34 cellular contexts compared by ENCODE assay signal in genomic region chr17:47170710-47171109, GRCh38. TPM values are rescaled to one million over a fixed set of nuclear protein-coding genes. Genes with fewer than 3 reads are reported as not detected.
"Had no signal": no experiment of that assay in that cellular context is flagged by ENCODE, and none has a peak within 500 bp of the region (broad histone marks: within the 10 kb centered on the region; RNA-seq: fewer than 3 reads in every experiment).

No MANE protein-coding gene starts in this region.

- H3K27ac Mint-ChIP-seq: activated CD8-positive, alpha-beta T cell treated with anti-CD3 and anti-CD28 coated beads for 36 hours; activated naive CD4-positive, alpha-beta T cell treated with anti-CD3 and anti-CD28 coated beads, Interleukin-2, amount 50 U/mL, for 24 hours; activated T-helper 17 cell treated with anti-CD3 and anti-CD28 coated beads, Interleukin-2, amount 50 U/mL, for 72 hours; T-cell had no signal

- H3K27me3 Mint-ChIP-seq: activated CD4-positive, alpha-beta T cell treated with anti-CD3 and anti-CD28 coated beads, Interleukin-2, amount 10 ng/mL, durations not matched to agents 24 days and 14 days; activated CD8-positive, alpha-beta T cell treated with anti-CD3 and anti-CD28 coated beads for 36 hours; activated naive CD4-positive, alpha-beta T cell treated with anti-CD3 and anti-CD28 coated beads, Interleukin-2, amount 50 U/mL, for 24 hours; activated naive CD8-positive, alpha-beta T cell treated with anti-CD3 and anti-CD28 coated beads, Interleukin-2, amount 10 ng/mL, durations not matched to agents 7 days and 5 days; activated T-helper 17 cell treated with anti-CD3 and anti-CD28 coated beads, Interleukin-2, amount 50 U/mL, for 72 hours; T-cell had no signal

- ATAC-seq: activated CD8-positive, alpha-beta T cell treated with anti-CD3 and anti-CD28 coated beads for 36 hours; activated T-cell treated with anti-CD3 and anti-CD28 coated beads, Interleukin-2, amount 50 U/mL, for 72 hours; activated T-helper 17 cell treated with anti-CD3 and anti-CD28 coated beads, Interleukin-2, amount 50 U/mL, for 72 hours; SK-N-SH treated with all-trans-retinoic acid at 6 μM for 48 hours; T-cell had no signal

- H3K27ac ChIP-seq: ascending aorta, Peyer's patch, SJSA1, WERI-Rb-1 had no signal

- H3K9me3 Mint-ChIP-seq: activated CD4-positive, alpha-beta T cell treated with anti-CD3 and anti-CD28 coated beads, Interleukin-2, amount 10 ng/mL, durations not matched to agents 24 days and 14 days; activated CD8-positive, alpha-beta T cell treated with anti-CD3 and anti-CD28 coated beads for 36 hours; activated naive CD4-positive, alpha-beta T cell treated with anti-CD3 and anti-CD28 coated beads, Interleukin-2, amount 50 U/mL, for 24 hours; activated naive CD8-positive, alpha-beta T cell treated with anti-CD3 and anti-CD28 coated beads, Interleukin-2, amount 10 ng/mL, durations not matched to agents 7 days and 5 days; activated T-cell treated with anti-CD3 and anti-CD28 coated beads, Interleukin-2, amount 50 U/mL, for 72 hours; activated T-helper 17 cell treated with anti-CD3 and anti-CD28 coated beads, Interleukin-2, amount 50 U/mL, for 72 hours; T-cell had no signal

- H3K4me3 ChIP-seq: ascending aorta, MG63, Peyer's patch, SJSA1 had no signal

- DNase-seq: activated CD4-positive, alpha-beta T cell treated with anti-CD3 and anti-CD28 coated beads, Interleukin-2, amount 10 ng/mL, durations not matched to agents 24 days and 14 days; activated CD4-positive, alpha-beta T cell treated with anti-CD3 and anti-CD28 coated beads, Interleukin-2, amount 50 U/mL, for 4 hours; activated CD8-positive, alpha-beta T cell treated with anti-CD3 and anti-CD28 coated beads for 36 hours; activated effector memory CD4-positive, alpha-beta T cell treated with anti-CD3 and anti-CD28 coated beads, Interleukin-2, amount 50 U/mL, for 16 hours; activated naive CD4-positive, alpha-beta T cell; activated naive CD8-positive, alpha-beta T cell treated with anti-CD3 and anti-CD28 coated beads, Interleukin-2, amount 10 ng/mL, durations not matched to agents 7 days and 5 days; activated T-cell treated with anti-CD3 and anti-CD28 coated beads, Interleukin-2, amount 50 U/mL, for 1 hour; activated T-cell treated with anti-CD3 and anti-CD28 coated beads, Interleukin-2, amount 50 U/mL, for 72 hours; amygdala; Kasumi-1; KBM-7; MG63; NCI-H1048; NCI-H1105 treated with DMSO at 0.1 percent for 48 hours; NCI-H1436; NCI-H1694; NCI-H1930; NCI-H2081 treated with DMSO at 0.1 percent for 48 hours; NCI-H226; NCI-H446 treated with DMSO at 0.1 percent for 48 hours; NCI-H524; Peyer's patch; RPMI8226; SHP77 treated with DMSO at 0.1 percent for 48 hours; T-cell; T-helper 2 cell; T-helper 9 cell; WERI-Rb-1 had no signal

- H3K9me3 ChIP-seq: ascending aorta, MG63, Peyer's patch, SJSA1 had no signal

- H3K27me3 ChIP-seq: ascending aorta, MG63, Peyer's patch, SJSA1 had no signal

- H3K4me1 ChIP-seq: ascending aorta, Peyer's patch, SJSA1 had no signal

- H3K4me3 Mint-ChIP-seq: activated CD4-positive, alpha-beta T cell treated with anti-CD3 and anti-CD28 coated beads, Interleukin-2, amount 10 ng/mL, durations not matched to agents 24 days and 14 days; activated CD8-positive, alpha-beta T cell treated with anti-CD3 and anti-CD28 coated beads for 36 hours; activated naive CD4-positive, alpha-beta T cell treated with anti-CD3 and anti-CD28 coated beads, Interleukin-2, amount 50 U/mL, for 24 hours; activated naive CD8-positive, alpha-beta T cell treated with anti-CD3 and anti-CD28 coated beads, Interleukin-2, amount 10 ng/mL, durations not matched to agents 7 days and 5 days; activated T-cell treated with anti-CD3 and anti-CD28 coated beads, Interleukin-2, amount 50 U/mL, for 72 hours; activated T-helper 17 cell treated with anti-CD3 and anti-CD28 coated beads, Interleukin-2, amount 50 U/mL, for 72 hours; T-cell had no signal

RNA-seq across cellular contexts. Expression of gene MYL4, which starts 38.4 kb away (rescaled TPM):
- total RNA-seq: activated CD4-positive, alpha-beta T cell treated with anti-CD3 and anti-CD28 coated beads, Interleukin-2, amount 10 ng/mL, durations not matched to agents 24 days and 14 days; activated CD8-positive, alpha-beta memory T cell treated with anti-CD3 and anti-CD28 coated beads for 36 hours; activated CD8-positive, alpha-beta T cell treated with anti-CD3 and anti-CD28 coated beads for 36 hours; activated naive CD8-positive, alpha-beta T cell treated with anti-CD3 and anti-CD28 coated beads, Interleukin-2, amount 10 ng/mL, durations not matched to agents 7 days and 5 days; activated T-cell treated with anti-CD3 and anti-CD28 coated beads, Interleukin-2, amount 50 U/mL, for 72 hours; ascending aorta; T-cell had no signal
